In genomic region chrX:22383988-22384387, GRCh38 we compare ENCODE assay signal across 32 cellular contexts.
DNase-seq lines count a peak whose midpoint lies in the region; ATAC-seq and TF ChIP-seq lines count a peak whose summit lies in the region.
"Had no signal": no experiment of that assay in that cellular context is flagged by ENCODE, and none has a peak within 500 bp of the region (broad histone marks: within the 10 kb centered on the region; RNA-seq: fewer than 3 reads in every experiment).

No MANE protein-coding gene starts in this region.

- no peak overlapping the region for H3K27ac Mint-ChIP-seq in CD4-positive, alpha-beta T cell
- H3K27ac Mint-ChIP-seq: activated CD8-positive, alpha-beta T cell treated with anti-CD3 and anti-CD28 coated beads for 36 hours; activated naive CD4-positive, alpha-beta T cell treated with anti-CD3 and anti-CD28 coated beads, Interleukin-2, amount 10 ng/mL, durations not matched to agents 7 days and 5 days; activated T-helper 1 cell treated with anti-CD3 and anti-CD28 coated beads, Interleukin-12 subunit alpha, Interleukin-12 subunit beta, Interleukin-2, Interleukin-4 antibody, amounts not matched to agents 30 ng/mL and 10 ng/mL and 1 ng/mL, durations not matched to agents 14 hours and 24 hours and 36 hours; brain; neural progenitor cell had no signal

- H2AFZ ChIP-seq in osteoblast (ENCODE audit: low read length) = no peak overlapping the region
- H2AFZ ChIP-seq: neural progenitor cell, PC-9 had no signal

- H3K79me2 ChIP-seq in osteoblast (ENCODE audit: insufficient read depth, low read length) = no peaks in the 10 kb centered on the region

- H3K4me1 Mint-ChIP-seq in CD4-positive, alpha-beta T cell (ENCODE audit: low read depth) = no peaks in the 10 kb centered on the region
- H3K4me1 Mint-ChIP-seq: activated naive CD4-positive, alpha-beta T cell treated with anti-CD3 and anti-CD28 coated beads, Interleukin-2, amount 10 ng/mL, durations not matched to agents 7 days and 5 days; neural progenitor cell had no signal

- H3K36me3 ChIP-seq in osteoblast (ENCODE audit: insufficient read depth, low read length) = no peaks in the 10 kb centered on the region
- H3K36me3 ChIP-seq: BLaER1 treated with 17β-estradiol and CSF1 and Interleukin-3, amounts not matched to agents 10 nM and 100 nM; gastroesophageal sphincter; neural progenitor cell; suprapubic skin; upper lobe of left lung had no signal

- no peaks in the 10 kb centered on the region for H4K20me1 ChIP-seq in osteoblast (ENCODE audit: insufficient read depth, low read length)
- H4K20me1 ChIP-seq: BLaER1 treated with 17β-estradiol and CSF1 and Interleukin-3, amounts not matched to agents 10 nM and 100 nM had no signal

- H3K9me3 Mint-ChIP-seq in CD4-positive, alpha-beta T cell = no peaks in the 10 kb centered on the region
- H3K9me3 Mint-ChIP-seq: activated CD8-positive, alpha-beta T cell treated with anti-CD3 and anti-CD28 coated beads for 36 hours; activated naive CD4-positive, alpha-beta T cell treated with anti-CD3 and anti-CD28 coated beads, Interleukin-2, amount 10 ng/mL, durations not matched to agents 7 days and 5 days; activated T-helper 1 cell treated with anti-CD3 and anti-CD28 coated beads, Interleukin-12 subunit alpha, Interleukin-12 subunit beta, Interleukin-2, Interleukin-4 antibody, amounts not matched to agents 30 ng/mL and 10 ng/mL and 1 ng/mL, durations not matched to agents 14 hours and 24 hours and 36 hours; neural progenitor cell had no signal

- CTCF ChIA-PET in CD4-positive, alpha-beta T cell (lab: Charles Lee) = no interaction called here

- no peak overlapping the region for H3K4me3 Mint-ChIP-seq in CD4-positive, alpha-beta T cell
- H3K4me3 Mint-ChIP-seq: activated CD8-positive, alpha-beta T cell treated with anti-CD3 and anti-CD28 coated beads for 36 hours; activated naive CD4-positive, alpha-beta T cell treated with anti-CD3 and anti-CD28 coated beads, Interleukin-2, amount 10 ng/mL, durations not matched to agents 7 days and 5 days; activated T-helper 1 cell treated with anti-CD3 and anti-CD28 coated beads, Interleukin-12 subunit alpha, Interleukin-12 subunit beta, Interleukin-2, Interleukin-4 antibody, amounts not matched to agents 30 ng/mL and 10 ng/mL and 1 ng/mL, durations not matched to agents 14 hours and 24 hours and 36 hours; brain; neural progenitor cell had no signal

- H3K4me3 ChIP-seq in choroid plexus epithelial cell (ENCODE audit: low read depth, low read length) (no peak overlapping the region), osteoblast (ENCODE audit: insufficient read depth, low read length) (no peak overlapping the region)
- H3K4me3 ChIP-seq: BLaER1 treated with 17β-estradiol and CSF1 and Interleukin-3, amounts not matched to agents 10 nM and 100 nM; dorsolateral prefrontal cortex; gastroesophageal sphincter; neural progenitor cell; PC-9; smooth muscle cell; suprapubic skin; upper lobe of left lung had no signal

- no peak overlapping the region for H3K4me2 ChIP-seq in osteoblast (ENCODE audit: insufficient read depth, low read length)
- H3K4me2 ChIP-seq: BLaER1 treated with 17β-estradiol and CSF1 and Interleukin-3, amounts not matched to agents 10 nM and 100 nM; neural progenitor cell; PC-9; smooth muscle cell had no signal

- no peaks in the 10 kb centered on the region for H3K36me3 Mint-ChIP-seq in CD4-positive, alpha-beta T cell (ENCODE audit: low read depth)
- H3K36me3 Mint-ChIP-seq: activated naive CD4-positive, alpha-beta T cell treated with anti-CD3 and anti-CD28 coated beads, Interleukin-2, amount 10 ng/mL, durations not matched to agents 7 days and 5 days; brain; neural progenitor cell had no signal

- POLR2A ChIA-PET in CD4-positive, alpha-beta T cell (lab: Charles Lee) = no interaction called here

- H3K4me1 ChIP-seq in osteoblast (ENCODE audit: insufficient read depth, low read length) = peaks cover 2% of the 10 kb centered on the region
- H3K4me1 ChIP-seq: Caco-2, gastroesophageal sphincter, neural progenitor cell, suprapubic skin, upper lobe of left lung had no signal

- no peaks in the 10 kb centered on the region for H3K27me3 ChIP-seq in osteoblast (ENCODE audit: insufficient read depth, low read length)
- no peaks in the 10 kb centered on the region for H3K27me3 ChIP-seq in CD4-positive, alpha-beta T cell (ENCODE audit: control insufficient read depth, insufficient read depth, low read length)
- H3K27me3 ChIP-seq: BLaER1 treated with 17β-estradiol and CSF1 and Interleukin-3, amounts not matched to agents 10 nM and 100 nM; gastroesophageal sphincter; neural progenitor cell; suprapubic skin; upper lobe of left lung had no signal

- intact Hi-C loops in CD4-positive, alpha-beta T cell (cut with DNase I, micrococcal nuclease) = no loop called here

- TF ChIP-seq CTCF in choroid plexus epithelial cell (conservative IDR thresholded peaks at IDR 0.05; ENCODE audit: low read depth, low read length) (peak; percentile 23), osteoblast (IDR thresholded peaks at IDR 0.05; ENCODE audit: extremely low read depth, low read depth, low read length) (peak; percentile 6)
- TF ChIP-seq CTCF in CD4-positive, alpha-beta T cell (IDR thresholded peaks at IDR 0.05) = no peak

- ATAC-seq in CD4-positive, alpha-beta T cell (ENCODE audit: poor library complexity) = no peak
- ATAC-seq in HG02610 (IDR thresholded peaks at IDR 0.05; ENCODE audit: unreplicated experiment) = no peak
- no peak for ATAC-seq in GM18498 (IDR thresholded peaks at IDR 0.05; ENCODE audit: unreplicated experiment)
- ATAC-seq: activated CD8-positive, alpha-beta T cell treated with anti-CD3 and anti-CD28 coated beads for 36 hours; gastroesophageal sphincter; right cardiac atrium; Right ventricle myocardium inferior had no signal

- no peak overlapping the region for H3K27ac ChIP-seq in osteoblast (ENCODE audit: low read depth, low read length)
- no peak overlapping the region for H3K27ac ChIP-seq in CD4-positive, alpha-beta T cell (ENCODE audit: low read depth, low read length)
- H3K27ac ChIP-seq: 22Rv1; BLaER1 treated with 17β-estradiol and CSF1 and Interleukin-3, amounts not matched to agents 10 nM and 100 nM; dorsolateral prefrontal cortex; gastroesophageal sphincter; neural progenitor cell; PC-9; suprapubic skin; upper lobe of left lung had no signal

- no peaks in the 10 kb centered on the region for H3K27me3 Mint-ChIP-seq in CD4-positive, alpha-beta T cell
- H3K27me3 Mint-ChIP-seq: activated CD8-positive, alpha-beta T cell treated with anti-CD3 and anti-CD28 coated beads for 36 hours; activated naive CD4-positive, alpha-beta T cell treated with anti-CD3 and anti-CD28 coated beads, Interleukin-2, amount 10 ng/mL, durations not matched to agents 7 days and 5 days; brain had no signal

- no peaks in the 10 kb centered on the region for H3K9me3 ChIP-seq in osteoblast (ENCODE audit: low read depth, low read length)
- H3K9me3 ChIP-seq in CD4-positive, alpha-beta T cell (ENCODE audit: control insufficient read depth, low read length) = no peaks in the 10 kb centered on the region
- H3K9me3 ChIP-seq: Caco-2, gastroesophageal sphincter, suprapubic skin, upper lobe of left lung had no signal

- DNase-seq in DMS 273 (lab: John Stamatoyannopoulos, UW; ENCODE audit: unreplicated experiment) (peak; percentile 11), DMS 273 treated with DMSO at 0.1 percent for 48 hours (lab: John Stamatoyannopoulos, UW) (no peak), NCI-H526 treated with DMSO at 0.1 percent for 48 hours (lab: John Stamatoyannopoulos, UW) (peak; percentile 58), choroid plexus epithelial cell (ENCODE audit: low read depth) (no peak), osteoblast (ENCODE audit: insufficient read length, low spot score, missing footprints) (no peak)
- DNase-seq in CD4-positive, alpha-beta T cell = no peak
- DNase-seq: activated CD8-positive, alpha-beta memory T cell treated with anti-CD3 and anti-CD28 coated beads, Interleukin-2, amount 50 U/mL, for 48 hours; activated CD8-positive, alpha-beta T cell treated with anti-CD3 and anti-CD28 coated beads for 36 hours; activated naive CD4-positive, alpha-beta T cell treated with anti-CD3 and anti-CD28 coated beads, Interleukin-2, amount 10 ng/mL, durations not matched to agents 7 days and 5 days; DMS79 treated with DMSO at 0.1 percent for 48 hours; dorsolateral prefrontal cortex; NCI-H1092; NCI-H1694; NCI-H510A; PC-9; posterior cingulate gyrus; right cardiac atrium; stimulated activated naive CD4-positive, alpha-beta T cell; T-helper 2 cell had no signal

Comparison
In these comparisons a context has a peak if more than half of its experiments do, and no peak if none do; other contexts are left out.
1. DNase-seq: peak in DMS 273 (single experiment) and NCI-H526 treated with DMSO at 0.1 percent for 48 hours (single experiment); none in DMS 273 treated with DMSO at 0.1 percent for 48 hours (single experiment), choroid plexus epithelial cell (single experiment), osteoblast (single experiment) and CD4-positive, alpha-beta T cell (0 of 10).